Comparison of ENCODE assay signal across 8 cellular contexts in genomic region chr1:147541672-147542548, GRCh38. TPM values are rescaled to one million over a fixed set of nuclear protein-coding genes. Genes with fewer than 3 reads are reported as not detected.
DNase-seq lines count a peak whose midpoint lies in the region; ATAC-seq, FAIRE-seq and TF ChIP-seq lines count a peak whose summit lies in the region.

No MANE protein-coding gene starts in this region.

- H3K4me1 ChIP-seq in BLaER1 treated with 17β-estradiol and CSF1 and Interleukin-3, amounts not matched to agents 10 nM and 100 nM, result peaks cover 31 to 68% (median 52%) of the 10 kb centered on the region in 10 experiments
- H3K4me1 ChIP-seq in HUES48 (ENCODE audit: control insufficient read depth, insufficient read depth, low read length) (peaks cover 53% of the 10 kb centered on the region), heart left ventricle (peaks cover 0 to 64% (median 31%) of the 10 kb centered on the region in 12 donors), trophoblast cell (ENCODE audit: control insufficient read depth in 1 of 2, insufficient read depth in 2 of 2, low read length in 2 of 2) (peaks cover 9 to 17% of the 10 kb centered on the region in 2 experiments)

- DNase-seq in activated T-helper 2 cell treated with anti-CD3 and anti-CD28 coated beads, Interferon-gamma antibody, Interleukin-2, Interleukin-4, amounts not matched to agents 10 μg/mL and 5 μg/mL and 100 μg/mL, durations not matched to agents 14 hours and 24 hours and 36 hours (ENCODE audit: low spot score), result peak; percentile 17
- DNase-seq in heart left ventricle (peak; percentile 48 to 62 (median 53)), trophoblast cell (no peak), D721Med (ENCODE audit: insufficient read length, low spot score) (no peak), NOMO-1 treated with dmso at 0.1 percent for 144 hours (lab: John Stamatoyannopoulos, UW; ENCODE audit: unreplicated experiment) (no peak)

- TF ChIP-seq CTCF in heart left ventricle (IDR thresholded peaks at IDR 0.05), result no peak
- TF ChIP-seq CTCF in D721Med (IDR thresholded peaks at IDR 0.05; ENCODE audit: insufficient read depth, missing control alignments), result no peak

- H3K27me3 ChIP-seq in BLaER1 treated with 17β-estradiol and CSF1 and Interleukin-3, amounts not matched to agents 10 nM and 100 nM, result peaks cover 0 to 13% (median 0%) of the 10 kb centered on the region in 11 experiments; a peak in 5 of 22 replicates
- H3K27me3 ChIP-seq in HUES48 (ENCODE audit: control insufficient read depth, insufficient read depth, low read length), result peaks cover 22% of the 10 kb centered on the region; the same call in 1 of the 2 replicates
- peaks cover 0 to 3% (median 0%) of the 10 kb centered on the region in 9 donors for H3K27me3 ChIP-seq in heart left ventricle
- no peaks in the 10 kb centered on the region for H3K27me3 ChIP-seq in trophoblast cell (ENCODE audit: insufficient read depth, low read length)

- peak overlapping the region; percentile 23 to 69 (median 60); a peak in 18 of 20 replicates for H3K4me3 ChIP-seq in BLaER1 treated with 17β-estradiol and CSF1 and Interleukin-3, amounts not matched to agents 10 nM and 100 nM
- peak overlapping the region; percentile 92 for H3K4me3 ChIP-seq in HUES48 (ENCODE audit: low read depth, low read length)
- H3K4me3 ChIP-seq in heart left ventricle, result peak overlapping the region; percentile 42 to 93 (median 70)
- peak overlapping the region; percentile 76 for H3K4me3 ChIP-seq in trophoblast cell (ENCODE audit: low read depth, low read length)

- no peaks in the 10 kb centered on the region for H3K9me3 ChIP-seq in BLaER1 treated with 17β-estradiol and CSF1 and Interleukin-3, amounts not matched to agents 10 nM and 100 nM (replicated peaks in 1 of 11)
- H3K9me3 ChIP-seq in HUES48 (ENCODE audit: control insufficient read depth, insufficient read depth, low read length), result no peaks in the 10 kb centered on the region
- H3K9me3 ChIP-seq in heart left ventricle, result no peaks in the 10 kb centered on the region
- no peaks in the 10 kb centered on the region for H3K9me3 ChIP-seq in trophoblast cell (ENCODE audit: insufficient read depth, low read depth, low read length)

- peaks cover 11% of the 10 kb centered on the region for H3K36me3 Mint-ChIP-seq in activated T-helper 2 cell treated with anti-CD3 and anti-CD28 coated beads, Interferon-gamma antibody, Interleukin-2, Interleukin-4, amounts not matched to agents 10 μg/mL and 5 μg/mL and 100 μg/mL, durations not matched to agents 14 hours and 24 hours and 36 hours (ENCODE audit: low read depth)

- peaks cover 53% of the 10 kb centered on the region for H3K4me1 Mint-ChIP-seq in activated T-helper 2 cell treated with anti-CD3 and anti-CD28 coated beads, Interferon-gamma antibody, Interleukin-2, Interleukin-4, amounts not matched to agents 10 μg/mL and 5 μg/mL and 100 μg/mL, durations not matched to agents 14 hours and 24 hours and 36 hours (ENCODE audit: low read depth)

- H3K27ac Mint-ChIP-seq in activated T-helper 2 cell treated with anti-CD3 and anti-CD28 coated beads, Interferon-gamma antibody, Interleukin-2, Interleukin-4, amounts not matched to agents 10 μg/mL and 5 μg/mL and 100 μg/mL, durations not matched to agents 14 hours and 24 hours and 36 hours, result no peak overlapping the region

- peak overlapping the region; percentile 66 for H2AFZ ChIP-seq in trophoblast cell (ENCODE audit: insufficient read depth, low read length, poor library complexity)

- ATAC-seq in heart left ventricle, result peak; percentile 52 to 70 (median 57)
- no peak for ATAC-seq in HG02981 (IDR thresholded peaks at IDR 0.05; ENCODE audit: unreplicated experiment)

- H3K23ac ChIP-seq in trophoblast cell (ENCODE audit: low read length), result no peak overlapping the region

- no peak for FAIRE-seq in D721Med (lab: Jason Lieb, UNC)

- peak overlapping the region; percentile 28 for H2BK12ac ChIP-seq in trophoblast cell (ENCODE audit: low read length)

- H3K18ac ChIP-seq in trophoblast cell (ENCODE audit: low read length), result peak overlapping the region; percentile 66

- no peak overlapping the region for H3K4me3 Mint-ChIP-seq in activated T-helper 2 cell treated with anti-CD3 and anti-CD28 coated beads, Interferon-gamma antibody, Interleukin-2, Interleukin-4, amounts not matched to agents 10 μg/mL and 5 μg/mL and 100 μg/mL, durations not matched to agents 14 hours and 24 hours and 36 hours (ENCODE audit: low read depth)

- H4K12ac ChIP-seq in trophoblast cell (ENCODE audit: low read depth, low read length), result peak overlapping the region; percentile 83

- H3K27ac ChIP-seq in BLaER1 treated with 17β-estradiol and CSF1 and Interleukin-3, amounts not matched to agents 10 nM and 100 nM, result peak overlapping the region; percentile 24 to 87 (median 78); a peak in 20 of 22 replicates
- H3K27ac ChIP-seq in HUES48 (ENCODE audit: low read depth, low read length), result peak overlapping the region; percentile 96
- peak overlapping the region; percentile 80 to 99 (median 93) for H3K27ac ChIP-seq in heart left ventricle
- peak overlapping the region; percentile 52 for H3K27ac ChIP-seq in trophoblast cell (ENCODE audit: low read depth, low read length)

- peak overlapping the region; percentile 47 for H3K14ac ChIP-seq in trophoblast cell (ENCODE audit: low read length)

- H3K4ac ChIP-seq in trophoblast cell (ENCODE audit: low read depth, low read length), result peak overlapping the region; percentile 56

- peak overlapping the region; percentile 59 to 83 (median 79); a peak in 21 of 22 replicates for H3K9ac ChIP-seq in BLaER1 treated with 17β-estradiol and CSF1 and Interleukin-3, amounts not matched to agents 10 nM and 100 nM
- H3K9ac ChIP-seq in HUES48 (ENCODE audit: low read depth, low read length), result peak overlapping the region; percentile 87
- peak overlapping the region; percentile 25 for H3K9ac ChIP-seq in trophoblast cell (ENCODE audit: low read length)

- H3K79me1 ChIP-seq in trophoblast cell (ENCODE audit: low read length), result peaks cover 20% of the 10 kb centered on the region

- peak overlapping the region; percentile 77 for H4K91ac ChIP-seq in trophoblast cell (ENCODE audit: low read depth, low read length)

- H3K36me3 ChIP-seq in BLaER1 treated with 17β-estradiol and CSF1 and Interleukin-3, amounts not matched to agents 10 nM and 100 nM, result no peaks in the 10 kb centered on the region
- H3K36me3 ChIP-seq in HUES48 (ENCODE audit: control insufficient read depth, insufficient read depth, low read length) (no peaks in the 10 kb centered on the region), heart left ventricle (no peaks in the 10 kb centered on the region), trophoblast cell (ENCODE audit: control insufficient read depth in 1 of 2, insufficient read depth in 2 of 2, low read length in 2 of 2) (no peaks in the 10 kb centered on the region)

- peak overlapping the region; percentile 67 for H2BK120ac ChIP-seq in trophoblast cell (ENCODE audit: insufficient read depth, low read length, poor library complexity)

- no peak for TF ChIP-seq POLR2A in heart left ventricle (IDR thresholded peaks at IDR 0.05)

- H3K4me2 ChIP-seq in BLaER1 treated with 17β-estradiol and CSF1 and Interleukin-3, amounts not matched to agents 10 nM and 100 nM, result peak overlapping the region; percentile 79 to 97 (median 93)
- peak overlapping the region; percentile 77 for H3K4me2 ChIP-seq in trophoblast cell (ENCODE audit: low read length)

- 2 to 4% (median 3%) methylated on average over 26 to 29 of the region's 29 CpGs for WGBS in heart left ventricle, 4 donors
- no CpG with 5 or more reads among the region's 29 CpGs for WGBS in trophoblast cell (ENCODE audit: extremely low coverage, insufficient coverage, insufficient read length)

- no peaks in the 10 kb centered on the region for H3K9me3 Mint-ChIP-seq in activated T-helper 2 cell treated with anti-CD3 and anti-CD28 coated beads, Interferon-gamma antibody, Interleukin-2, Interleukin-4, amounts not matched to agents 10 μg/mL and 5 μg/mL and 100 μg/mL, durations not matched to agents 14 hours and 24 hours and 36 hours

- H4K20me1 ChIP-seq in BLaER1 treated with 17β-estradiol and CSF1 and Interleukin-3, amounts not matched to agents 10 nM and 100 nM, result no peaks in the 10 kb centered on the region

- H4K8ac ChIP-seq in trophoblast cell (ENCODE audit: low read depth, low read length), result peak overlapping the region; percentile 73

- H2AK5ac ChIP-seq in trophoblast cell (ENCODE audit: low read length), result peak overlapping the region; percentile 45

- peaks cover 4% of the 10 kb centered on the region for H3K79me2 ChIP-seq in trophoblast cell (ENCODE audit: control insufficient read depth, insufficient read depth, low read length, poor library complexity)

- H2BK5ac ChIP-seq in trophoblast cell (ENCODE audit: low read depth, low read length, poor library complexity), result peak overlapping the region; percentile 24

- no peaks in the 10 kb centered on the region for H3K27me3 Mint-ChIP-seq in activated T-helper 2 cell treated with anti-CD3 and anti-CD28 coated beads, Interferon-gamma antibody, Interleukin-2, Interleukin-4, amounts not matched to agents 10 μg/mL and 5 μg/mL and 100 μg/mL, durations not matched to agents 14 hours and 24 hours and 36 hours (ENCODE audit: low read depth)

- intact Hi-C loops in activated T-helper 2 cell treated with anti-CD3 and anti-CD28 coated beads, Interferon-gamma antibody, Interleukin-2, Interleukin-4, amounts not matched to agents 10 μg/mL and 5 μg/mL and 100 μg/mL, durations not matched to agents 14 hours and 24 hours and 36 hours (cut with micrococcal nuclease), result loop anchor here (1.0 to 10.0 kb wide), 2 partner anchors 58 to 793 kb away; no protein-coding TSS in a partner anchor
- intact Hi-C loops in heart left ventricle (cut with DNase I), result loop anchor here in 9 of 10 donors (1.0 to 10.0 kb wide), 7 partner anchors 35 to 367 kb away; partner anchors contain the start of gene PRKAB2 (in 1 of the 9)

RNA-seq across cellular contexts. Expression of gene BCL9, which starts 0.6 kb away (rescaled TPM):
- total RNA-seq in activated T-helper 2 cell treated with anti-CD3 and anti-CD28 coated beads, Interferon-gamma antibody, Interleukin-2, Interleukin-4, amounts not matched to agents 10 μg/mL and 5 μg/mL and 100 μg/mL, durations not matched to agents 14 hours and 24 hours and 36 hours, result 26.6 and 29.7 TPM in 2 replicates
- 10 to 100 TPM in 8 of 9 donors, 1 to 10 TPM in 1; 8.7 to 17.7 (median 14.9) TPM for total RNA-seq in heart left ventricle
- polyA plus RNA-seq in heart left ventricle, result 10 to 100 TPM in 1 of 2 donors, 1 to 10 TPM in 1; 4.4 to 11.1 TPM
- 15.8 and 16.4 TPM in 2 replicates for polyA plus RNA-seq in trophoblast cell (2013)

Comparison
In these comparisons a context has a peak if more than half of its experiments do, and no peak if none do; other contexts are left out.
1. H3K9ac ChIP-seq: peak in every context shown above with its lines; median percentile 87 in HUES48; 79 in BLaER1 treated with 17β-estradiol and CSF1 and Interleukin-3, amounts not matched to agents 10 nM and 100 nM; 25 in trophoblast cell.
2. DNase-seq: peak in activated T-helper 2 cell treated with anti-CD3 and anti-CD28 coated beads, Interferon-gamma antibody, Interleukin-2, Interleukin-4, amounts not matched to agents 10 μg/mL and 5 μg/mL and 100 μg/mL, durations not matched to agents 14 hours and 24 hours and 36 hours (single experiment) and heart left ventricle (5 of 5); none in trophoblast cell (0 of 2), D721Med (single experiment) and NOMO-1 treated with dmso at 0.1 percent for 144 hours (single experiment).
3. Peak in every context shown above with its lines, with median percentiles within 50 percentile points of each other: H3K27ac ChIP-seq and H3K4me3 ChIP-seq.